In genomic region chr22:21727768-21728167, GRCh38 we compare ENCODE assay signal across 35 cellular contexts.
"Had no signal": no experiment of that assay in that cellular context is flagged by ENCODE, and none has a peak within 500 bp of the region (broad histone marks: within the 10 kb centered on the region; RNA-seq: fewer than 3 reads in every experiment).

No MANE protein-coding gene starts in this region.

- H3K36me3 ChIP-seq: adrenal gland, colonic mucosa, esophagus squamous epithelium had no signal

- H3K4me1 ChIP-seq: adrenal gland, body of pancreas, colonic mucosa, esophagus squamous epithelium, gastroesophageal sphincter had no signal

- H3K4me3 ChIP-seq: adrenal gland, body of pancreas, colonic mucosa, esophagus squamous epithelium, gastroesophageal sphincter had no signal

- ATAC-seq: activated CD4-positive, alpha-beta T cell treated with anti-CD3 and anti-CD28 coated beads for 36 hours; activated CD8-positive, alpha-beta memory T cell treated with anti-CD3 and anti-CD28 coated beads, Interleukin-2, amount 10 ng/mL, durations not matched to agents 7 days and 5 days; activated CD8-positive, alpha-beta T cell treated with anti-CD3 and anti-CD28 coated beads, Interleukin-2, amount 10 ng/mL, durations not matched to agents 7 days and 5 days; activated naive CD8-positive, alpha-beta T cell treated with anti-CD3 and anti-CD28 coated beads, Interleukin-2, amount 50 U/mL, for 24 hours; body of pancreas; gastroesophageal sphincter; T-helper 17 cell had no signal

- H3K36me3 Mint-ChIP-seq: activated CD4-positive, alpha-beta memory T cell treated with anti-CD3 and anti-CD28 coated beads for 36 hours; activated CD8-positive, alpha-beta memory T cell treated with anti-CD3 and anti-CD28 coated beads, Interleukin-2, amount 10 ng/mL, durations not matched to agents 7 days and 5 days; activated naive CD4-positive, alpha-beta T cell treated with anti-CD3 and anti-CD28 coated beads, Interleukin-2, amount 50 U/mL, for 24 hours; activated naive CD8-positive, alpha-beta T cell treated with anti-CD3 and anti-CD28 coated beads for 36 hours had no signal

- H3K27ac ChIP-seq: adrenal gland, body of pancreas, colonic mucosa, epithelial cell of prostate, esophagus squamous epithelium, gastroesophageal sphincter had no signal

- FAIRE-seq: endometrium, endothelial cell of umbilical vein had no signal

- H3K27me3 ChIP-seq: adrenal gland, body of pancreas, colonic mucosa, esophagus squamous epithelium, gastroesophageal sphincter had no signal

- H3K9me3 ChIP-seq: adrenal gland, body of pancreas, colonic mucosa, esophagus squamous epithelium, gastroesophageal sphincter had no signal

- H3K4me3 Mint-ChIP-seq: activated CD4-positive, alpha-beta memory T cell treated with anti-CD3 and anti-CD28 coated beads for 36 hours; activated CD4-positive, alpha-beta T cell treated with anti-CD3 and anti-CD28 coated beads for 36 hours; activated CD4-positive, alpha-beta T cell treated with anti-CD3 and anti-CD28 coated beads, Interleukin-2, amount 10 ng/mL, durations not matched to agents 24 days and 14 days; activated CD8-positive, alpha-beta memory T cell treated with anti-CD3 and anti-CD28 coated beads, Interleukin-2, amount 10 ng/mL, durations not matched to agents 7 days and 5 days; activated CD8-positive, alpha-beta T cell treated with anti-CD3 and anti-CD28 coated beads, Interleukin-2, amount 10 ng/mL, durations not matched to agents 7 days and 5 days; activated naive CD4-positive, alpha-beta T cell treated with anti-CD3 and anti-CD28 coated beads for 36 hours; activated naive CD4-positive, alpha-beta T cell treated with anti-CD3 and anti-CD28 coated beads, Interleukin-2, amount 50 U/mL, for 24 hours; activated naive CD8-positive, alpha-beta T cell treated with anti-CD3 and anti-CD28 coated beads for 36 hours; activated naive CD8-positive, alpha-beta T cell treated with anti-CD3 and anti-CD28 coated beads, Interleukin-2, amount 50 U/mL, for 24 hours; activated T-helper 1 cell treated with anti-CD3 and anti-CD28 coated beads, Interleukin-12 subunit alpha, Interleukin-12 subunit beta, Interleukin-2, Interleukin-4 antibody, amounts not matched to agents 30 ng/mL and 10 ng/mL and 1 ng/mL, durations not matched to agents 14 hours and 24 hours and 36 hours; T-helper 17 cell; T-helper 2 cell treated with Interferon-gamma antibody and Interleukin-4, amounts not matched to agents 5 μg/mL and 100 μg/mL, for 36 hours had no signal

- DNase-seq: activated CD4-positive, alpha-beta memory T cell treated with anti-CD3 and anti-CD28 coated beads for 36 hours; activated CD4-positive, alpha-beta T cell treated with anti-CD3 and anti-CD28 coated beads for 36 hours; activated CD4-positive, alpha-beta T cell treated with anti-CD3 and anti-CD28 coated beads, Interleukin-2, amount 10 ng/mL, durations not matched to agents 24 days and 14 days; activated CD4-positive, CD25-positive, alpha-beta regulatory T cell; activated CD4-positive, CD25-positive, alpha-beta regulatory T cell treated with anti-CD3 and anti-CD28 coated beads, Interleukin-2, amount 50 U/mL, for 72 hours; activated CD8-positive, alpha-beta memory T cell treated with anti-CD3 and anti-CD28 coated beads, Interleukin-2, amount 10 ng/mL, durations not matched to agents 7 days and 5 days; activated CD8-positive, alpha-beta memory T cell treated with anti-CD3 and anti-CD28 coated beads, Interleukin-2, amount 50 U/mL, for 4 hours; activated CD8-positive, alpha-beta T cell treated with anti-CD3 and anti-CD28 coated beads, Interleukin-2, amount 10 ng/mL, durations not matched to agents 7 days and 5 days; activated effector memory CD4-positive, alpha-beta T cell treated with anti-CD3 and anti-CD28 coated beads, Interleukin-2, amount 50 U/mL, for 16 hours; activated naive CD4-positive, alpha-beta T cell treated with anti-CD3 and anti-CD28 coated beads for 36 hours; activated naive CD8-positive, alpha-beta T cell treated with anti-CD3 and anti-CD28 coated beads for 36 hours; activated naive CD8-positive, alpha-beta T cell treated with anti-CD3 and anti-CD28 coated beads, Interleukin-2, amount 50 U/mL, for 24 hours; activated T-cell treated with anti-CD3 and anti-CD28 coated beads, Interleukin-2, amount 50 U/mL, for 1 hour; activated T-cell treated with anti-CD3 and anti-CD28 coated beads, Interleukin-2, amount 50 U/mL, for 48 hours; adrenal gland; amygdala; aorta; body of pancreas; central memory CD4-positive, alpha-beta T cell; cerebellar nuclear complex; colonic mucosa; effector CD8-positive, alpha-beta T cell; esophagus squamous epithelium; foreskin melanocyte; T-helper 1 cell; T-helper 17 cell; T1000 had no signal

- H3K9me3 Mint-ChIP-seq: activated CD4-positive, alpha-beta memory T cell treated with anti-CD3 and anti-CD28 coated beads for 36 hours; activated CD4-positive, alpha-beta T cell treated with anti-CD3 and anti-CD28 coated beads, Interleukin-2, amount 10 ng/mL, durations not matched to agents 24 days and 14 days; activated naive CD4-positive, alpha-beta T cell treated with anti-CD3 and anti-CD28 coated beads for 36 hours; activated naive CD4-positive, alpha-beta T cell treated with anti-CD3 and anti-CD28 coated beads, Interleukin-2, amount 50 U/mL, for 24 hours; activated naive CD8-positive, alpha-beta T cell treated with anti-CD3 and anti-CD28 coated beads for 36 hours; activated naive CD8-positive, alpha-beta T cell treated with anti-CD3 and anti-CD28 coated beads, Interleukin-2, amount 50 U/mL, for 24 hours; activated T-helper 1 cell treated with anti-CD3 and anti-CD28 coated beads, Interleukin-12 subunit alpha, Interleukin-12 subunit beta, Interleukin-2, Interleukin-4 antibody, amounts not matched to agents 30 ng/mL and 10 ng/mL and 1 ng/mL, durations not matched to agents 14 hours and 24 hours and 36 hours; activated T-helper 2 cell treated with anti-CD3 and anti-CD28 coated beads, Interferon-gamma antibody, Interleukin-2, Interleukin-4, amounts not matched to agents 10 μg/mL and 5 μg/mL and 100 μg/mL, durations not matched to agents 14 hours and 24 hours and 36 hours; T-helper 2 cell treated with Interferon-gamma antibody and Interleukin-4, amounts not matched to agents 5 μg/mL and 100 μg/mL, for 36 hours had no signal

- H3K27me3 Mint-ChIP-seq: activated CD4-positive, alpha-beta memory T cell treated with anti-CD3 and anti-CD28 coated beads for 36 hours; activated CD4-positive, alpha-beta T cell treated with anti-CD3 and anti-CD28 coated beads for 36 hours; activated CD4-positive, alpha-beta T cell treated with anti-CD3 and anti-CD28 coated beads, Interleukin-2, amount 10 ng/mL, durations not matched to agents 24 days and 14 days; activated CD8-positive, alpha-beta memory T cell treated with anti-CD3 and anti-CD28 coated beads, Interleukin-2, amount 10 ng/mL, durations not matched to agents 7 days and 5 days; activated naive CD4-positive, alpha-beta T cell treated with anti-CD3 and anti-CD28 coated beads, Interleukin-2, amount 50 U/mL, for 24 hours; activated naive CD8-positive, alpha-beta T cell treated with anti-CD3 and anti-CD28 coated beads for 36 hours; activated naive CD8-positive, alpha-beta T cell treated with anti-CD3 and anti-CD28 coated beads, Interleukin-2, amount 50 U/mL, for 24 hours; T-helper 17 cell had no signal

- H3K27ac Mint-ChIP-seq: activated CD4-positive, alpha-beta memory T cell treated with anti-CD3 and anti-CD28 coated beads for 36 hours; activated CD4-positive, alpha-beta T cell treated with anti-CD3 and anti-CD28 coated beads for 36 hours; activated CD4-positive, alpha-beta T cell treated with anti-CD3 and anti-CD28 coated beads, Interleukin-2, amount 10 ng/mL, durations not matched to agents 24 days and 14 days; activated CD8-positive, alpha-beta memory T cell treated with anti-CD3 and anti-CD28 coated beads, Interleukin-2, amount 10 ng/mL, durations not matched to agents 7 days and 5 days; activated CD8-positive, alpha-beta T cell treated with anti-CD3 and anti-CD28 coated beads, Interleukin-2, amount 10 ng/mL, durations not matched to agents 7 days and 5 days; activated naive CD4-positive, alpha-beta T cell treated with anti-CD3 and anti-CD28 coated beads for 36 hours; activated naive CD4-positive, alpha-beta T cell treated with anti-CD3 and anti-CD28 coated beads, Interleukin-2, amount 50 U/mL, for 24 hours; activated naive CD8-positive, alpha-beta T cell treated with anti-CD3 and anti-CD28 coated beads for 36 hours; activated naive CD8-positive, alpha-beta T cell treated with anti-CD3 and anti-CD28 coated beads, Interleukin-2, amount 50 U/mL, for 24 hours; activated T-helper 1 cell treated with anti-CD3 and anti-CD28 coated beads, Interleukin-12 subunit alpha, Interleukin-12 subunit beta, Interleukin-2, Interleukin-4 antibody, amounts not matched to agents 30 ng/mL and 10 ng/mL and 1 ng/mL, durations not matched to agents 14 hours and 24 hours and 36 hours; activated T-helper 2 cell treated with anti-CD3 and anti-CD28 coated beads, Interferon-gamma antibody, Interleukin-2, Interleukin-4, amounts not matched to agents 10 μg/mL and 5 μg/mL and 100 μg/mL, durations not matched to agents 14 hours and 24 hours and 36 hours; T-helper 2 cell treated with Interferon-gamma antibody and Interleukin-4, amounts not matched to agents 5 μg/mL and 100 μg/mL, for 36 hours had no signal
